Comparison of ENCODE assay signal across 8 cellular contexts in genomic region chr5:59380350-59380951, GRCh38.
DNase-seq lines count a peak whose midpoint lies in the region; ATAC-seq, FAIRE-seq and TF ChIP-seq lines count a peak whose summit lies in the region.

No MANE protein-coding gene starts in this region.

- peaks cover 0 to 2% (median 0%) of the 10 kb centered on the region in 7 donors for H3K9me3 Mint-ChIP-seq in CD4-positive, CD25-positive, alpha-beta regulatory T cell

- DNase-seq in CD4-positive, CD25-positive, alpha-beta regulatory T cell = peak in 2 of 3 donors; percentile 29 to 66
- DNase-seq in GM18507 (ENCODE audit: extremely low spot score, insufficient read length, low read depth) (peak; percentile 5), NCI-H1417 (lab: John Stamatoyannopoulos, UW) (peak; percentile 14 to 76 (median 74)), SW480 (ENCODE audit: low spot score) (peak; percentile 90), fibroblast of lung (ENCODE audit: low read depth in 2 of 2) (peak; percentile 89 to 95), osteoblast (ENCODE audit: insufficient read length, low spot score, missing footprints) (no peak)
- no peak for DNase-seq in activated effector memory CD4-positive, alpha-beta T cell treated with Interleukin-2 at 50 U/mL for 16 hours

- H3K4me3 ChIP-seq in CD4-positive, CD25-positive, alpha-beta regulatory T cell (ENCODE audit: low read depth, low read length) = no peak overlapping the region
- no peak overlapping the region for H3K4me3 ChIP-seq in fibroblast of lung (replicated peaks in 1 of 4; ENCODE audit: control extremely low read depth in 1 of 4, insufficient read depth in 1 of 4, low read depth in 3 of 4, low read length in 4 of 4)
- peak overlapping the region; percentile 34 for H3K4me3 ChIP-seq in osteoblast (ENCODE audit: insufficient read depth, low read length)

- H3K27ac ChIP-seq in CD4-positive, CD25-positive, alpha-beta regulatory T cell (ENCODE audit: insufficient read depth, low read length, poor library complexity, severe bottlenecking) = no peak overlapping the region
- H3K27ac ChIP-seq in fibroblast of lung (ENCODE audit: insufficient read depth, low read length) (no peak overlapping the region), osteoblast (ENCODE audit: low read depth, low read length) (no peak overlapping the region)

- H4K20me1 ChIP-seq in fibroblast of lung (ENCODE audit: control insufficient read depth, extremely low read depth, insufficient read depth, low read length) (no peaks in the 10 kb centered on the region), osteoblast (ENCODE audit: insufficient read depth, low read length) (no peaks in the 10 kb centered on the region)

- peak; percentile 76 for FAIRE-seq in GM18507 (lab: Jason Lieb, UNC)

- no peak overlapping the region for H3K4me3 Mint-ChIP-seq in CD4-positive, CD25-positive, alpha-beta regulatory T cell

- H3K36me3 Mint-ChIP-seq in CD4-positive, CD25-positive, alpha-beta regulatory T cell = no peaks in the 10 kb centered on the region

- H3K36me3 ChIP-seq in CD4-positive, CD25-positive, alpha-beta regulatory T cell (ENCODE audit: control insufficient read depth, insufficient read depth, low read length) = no peaks in the 10 kb centered on the region
- H3K36me3 ChIP-seq in fibroblast of lung (ENCODE audit: control insufficient read depth, insufficient read depth, low read length) (no peaks in the 10 kb centered on the region), osteoblast (ENCODE audit: insufficient read depth, low read length) (no peaks in the 10 kb centered on the region)

- H3K9me3 ChIP-seq in CD4-positive, CD25-positive, alpha-beta regulatory T cell (ENCODE audit: control insufficient read depth in 2 of 2, low read length in 2 of 2) = no peaks in the 10 kb centered on the region
- H3K9me3 ChIP-seq in fibroblast of lung (ENCODE audit: control insufficient read depth, insufficient read depth, low read depth, low read length) (no peaks in the 10 kb centered on the region), osteoblast (ENCODE audit: low read depth, low read length) (no peaks in the 10 kb centered on the region)

- TF ChIP-seq CTCF in fibroblast of lung (conservative IDR thresholded peaks at IDR 0.05 in 1 of 2, IDR thresholded peaks at IDR 0.05 in 1 of 2; ENCODE audit: low read depth in 1 of 2, low read length in 2 of 2) (peak in 1 of 2 donors; percentile 40), osteoblast (IDR thresholded peaks at IDR 0.05; ENCODE audit: extremely low read depth, low read depth, low read length) (peak; percentile 54)

- H3K27ac Mint-ChIP-seq in CD4-positive, CD25-positive, alpha-beta regulatory T cell = no peak overlapping the region

- H3K79me2 ChIP-seq in fibroblast of lung (ENCODE audit: control insufficient read depth, insufficient read depth, low read length) (no peaks in the 10 kb centered on the region), osteoblast (ENCODE audit: insufficient read depth, low read length) (no peaks in the 10 kb centered on the region)

- peaks cover 5% of the 10 kb centered on the region for H3K27me3 Mint-ChIP-seq in CD4-positive, CD25-positive, alpha-beta regulatory T cell

- H3K27me3 ChIP-seq in CD4-positive, CD25-positive, alpha-beta regulatory T cell (ENCODE audit: control insufficient read depth, insufficient read depth, low read length) = no peaks in the 10 kb centered on the region
- H3K27me3 ChIP-seq in fibroblast of lung (ENCODE audit: control insufficient read depth, insufficient read depth, low read length) (no peaks in the 10 kb centered on the region), osteoblast (ENCODE audit: insufficient read depth, low read length) (peaks cover 9% of the 10 kb centered on the region)

- no peak overlapping the region for H3K9ac ChIP-seq in fibroblast of lung (ENCODE audit: insufficient read depth, low read length)

- no peaks in the 10 kb centered on the region for H3K4me1 ChIP-seq in CD4-positive, CD25-positive, alpha-beta regulatory T cell (ENCODE audit: control insufficient read depth, insufficient read depth, low read length, poor library complexity, severe bottlenecking)
- H3K4me1 ChIP-seq in fibroblast of lung (ENCODE audit: control insufficient read depth, extremely low read depth, insufficient read depth, low read length) (no peaks in the 10 kb centered on the region), osteoblast (ENCODE audit: insufficient read depth, low read length) (no peaks in the 10 kb centered on the region)

- peak; percentile 68 to 72 for ATAC-seq in CD4-positive, CD25-positive, alpha-beta regulatory T cell (ENCODE audit: low read depth in 2 of 2)
- peak; percentile 95 for ATAC-seq in HG02852 (IDR thresholded peaks at IDR 0.05; ENCODE audit: unreplicated experiment)

- H2AFZ ChIP-seq in fibroblast of lung (ENCODE audit: low read length) (peak overlapping the region; percentile 65), osteoblast (ENCODE audit: low read length) (peak overlapping the region; percentile 73)

- peaks cover 0 to 6% (median 0%) of the 10 kb centered on the region in 4 donors for H3K4me1 Mint-ChIP-seq in CD4-positive, CD25-positive, alpha-beta regulatory T cell

- H3K4me2 ChIP-seq in fibroblast of lung (ENCODE audit: extremely low read depth, insufficient read depth, low read length) = peak overlapping the region; percentile 25
- H3K4me2 ChIP-seq in osteoblast (ENCODE audit: insufficient read depth, low read length) = peak overlapping the region; percentile 54

Comparison
In these comparisons a context has a peak if more than half of its experiments do, and no peak if none do; other contexts are left out.
1. DNase-seq: peak in CD4-positive, CD25-positive, alpha-beta regulatory T cell (2 of 3), GM18507 (single experiment), NCI-H1417 (3 of 3), SW480 (single experiment) and fibroblast of lung (2 of 2); none in osteoblast (single experiment) and activated effector memory CD4-positive, alpha-beta T cell treated with Interleukin-2 at 50 U/mL for 16 hours (single experiment).